ENCODE assay signal across 33 cellular contexts in the genomic region with DNA sequence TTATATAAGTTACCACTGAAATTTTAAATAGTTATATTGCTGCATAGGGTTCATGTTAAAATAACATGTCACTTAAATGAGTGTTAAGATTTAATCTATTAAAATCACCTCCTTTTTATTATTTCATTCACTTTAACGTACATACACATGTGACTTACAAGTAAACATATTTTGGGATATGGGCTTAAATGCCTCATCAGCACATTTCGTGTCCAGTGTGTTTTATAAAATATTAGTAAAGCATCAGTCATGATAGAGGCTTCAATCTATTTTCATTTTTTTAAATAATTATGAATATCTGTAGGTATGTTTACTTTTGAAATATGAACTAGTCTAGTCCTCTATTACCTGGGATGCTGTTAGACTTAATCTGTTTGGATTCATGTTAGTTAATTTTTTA.
"Had no signal": no experiment of that assay in that cellular context is flagged by ENCODE, and none has a peak within 500 bp of the region (broad histone marks: within the 10 kb centered on the region; RNA-seq: fewer than 3 reads in every experiment).

No MANE protein-coding gene starts in this region.

- ATAC-seq: activated CD4-positive, alpha-beta T cell treated with anti-CD3 and anti-CD28 coated beads for 36 hours; activated CD8-positive, alpha-beta memory T cell treated with anti-CD3 and anti-CD28 coated beads, Interleukin-2, amount 10 ng/mL, durations not matched to agents 7 days and 5 days; activated CD8-positive, alpha-beta T cell treated with anti-CD3 and anti-CD28 coated beads, Interleukin-2, amount 10 ng/mL, durations not matched to agents 7 days and 5 days; activated naive CD8-positive, alpha-beta T cell treated with anti-CD3 and anti-CD28 coated beads, Interleukin-2, amount 50 U/mL, for 24 hours; body of pancreas; effector memory CD8-positive, alpha-beta T cell; foreskin keratinocyte; gastrocnemius medialis had no signal

- H3K9me3 Mint-ChIP-seq: activated CD4-positive, alpha-beta memory T cell treated with anti-CD3 and anti-CD28 coated beads for 36 hours; activated CD4-positive, alpha-beta T cell treated with anti-CD3 and anti-CD28 coated beads, Interleukin-2, amount 10 ng/mL, durations not matched to agents 24 days and 14 days; activated naive CD4-positive, alpha-beta T cell treated with anti-CD3 and anti-CD28 coated beads for 36 hours; activated naive CD4-positive, alpha-beta T cell treated with anti-CD3 and anti-CD28 coated beads, Interleukin-2, amount 50 U/mL, for 24 hours; activated naive CD8-positive, alpha-beta T cell treated with anti-CD3 and anti-CD28 coated beads for 36 hours; activated naive CD8-positive, alpha-beta T cell treated with anti-CD3 and anti-CD28 coated beads, Interleukin-2, amount 50 U/mL, for 24 hours; activated T-helper 1 cell treated with anti-CD3 and anti-CD28 coated beads, Interleukin-12 subunit alpha, Interleukin-12 subunit beta, Interleukin-2, Interleukin-4 antibody, amounts not matched to agents 30 ng/mL and 10 ng/mL and 1 ng/mL, durations not matched to agents 14 hours and 24 hours and 36 hours; activated T-helper 2 cell treated with anti-CD3 and anti-CD28 coated beads, Interferon-gamma antibody, Interleukin-2, Interleukin-4, amounts not matched to agents 10 μg/mL and 5 μg/mL and 100 μg/mL, durations not matched to agents 14 hours and 24 hours and 36 hours; effector memory CD8-positive, alpha-beta T cell had no signal

- FAIRE-seq: colon had no signal

- H3K9me3 ChIP-seq: adrenal gland, body of pancreas, esophagus muscularis mucosa, gastrocnemius medialis had no signal

- H3K4me3 ChIP-seq: adrenal gland, body of pancreas, esophagus muscularis mucosa, gastrocnemius medialis had no signal

- H3K36me3 Mint-ChIP-seq: activated CD4-positive, alpha-beta memory T cell treated with anti-CD3 and anti-CD28 coated beads for 36 hours; activated CD8-positive, alpha-beta memory T cell treated with anti-CD3 and anti-CD28 coated beads, Interleukin-2, amount 10 ng/mL, durations not matched to agents 7 days and 5 days; activated naive CD4-positive, alpha-beta T cell treated with anti-CD3 and anti-CD28 coated beads, Interleukin-2, amount 50 U/mL, for 24 hours had no signal

- H3K4me1 Mint-ChIP-seq: activated CD4-positive, alpha-beta T cell treated with anti-CD3 and anti-CD28 coated beads for 36 hours; activated CD4-positive, alpha-beta T cell treated with anti-CD3 and anti-CD28 coated beads, Interleukin-2, amount 10 ng/mL, durations not matched to agents 24 days and 14 days; activated CD8-positive, alpha-beta memory T cell treated with anti-CD3 and anti-CD28 coated beads, Interleukin-2, amount 10 ng/mL, durations not matched to agents 7 days and 5 days; activated naive CD4-positive, alpha-beta T cell treated with anti-CD3 and anti-CD28 coated beads, Interleukin-2, amount 50 U/mL, for 24 hours; activated naive CD8-positive, alpha-beta T cell treated with anti-CD3 and anti-CD28 coated beads for 36 hours; activated naive CD8-positive, alpha-beta T cell treated with anti-CD3 and anti-CD28 coated beads, Interleukin-2, amount 50 U/mL, for 24 hours had no signal

- H3K27me3 ChIP-seq: adrenal gland, body of pancreas, esophagus muscularis mucosa, foreskin keratinocyte, gastrocnemius medialis had no signal

- DNase-seq: activated CD4-positive, alpha-beta memory T cell treated with anti-CD3 and anti-CD28 coated beads for 36 hours; activated CD4-positive, alpha-beta T cell treated with anti-CD3 and anti-CD28 coated beads for 36 hours; activated CD4-positive, alpha-beta T cell treated with anti-CD3 and anti-CD28 coated beads, Interleukin-2, amount 10 ng/mL, durations not matched to agents 24 days and 14 days; activated CD4-positive, CD25-positive, alpha-beta regulatory T cell; activated CD4-positive, CD25-positive, alpha-beta regulatory T cell treated with anti-CD3 and anti-CD28 coated beads, Interleukin-2, amount 50 U/mL, for 72 hours; activated CD8-positive, alpha-beta memory T cell treated with anti-CD3 and anti-CD28 coated beads, Interleukin-2, amount 10 ng/mL, durations not matched to agents 7 days and 5 days; activated CD8-positive, alpha-beta memory T cell treated with anti-CD3 and anti-CD28 coated beads, Interleukin-2, amount 50 U/mL, for 4 hours; activated CD8-positive, alpha-beta T cell treated with anti-CD3 and anti-CD28 coated beads, Interleukin-2, amount 10 ng/mL, durations not matched to agents 7 days and 5 days; activated effector memory CD4-positive, alpha-beta T cell treated with anti-CD3 and anti-CD28 coated beads, Interleukin-2, amount 50 U/mL, for 16 hours; activated naive CD4-positive, alpha-beta T cell treated with anti-CD3 and anti-CD28 coated beads for 36 hours; activated naive CD8-positive, alpha-beta T cell treated with anti-CD3 and anti-CD28 coated beads for 36 hours; activated naive CD8-positive, alpha-beta T cell treated with anti-CD3 and anti-CD28 coated beads, Interleukin-2, amount 50 U/mL, for 24 hours; activated T-cell treated with anti-CD3 and anti-CD28 coated beads, Interleukin-2, amount 50 U/mL, for 1 hour; activated T-cell treated with anti-CD3 and anti-CD28 coated beads, Interleukin-2, amount 50 U/mL, for 48 hours; adrenal gland; amygdala; aorta; body of pancreas; caudate nucleus; cortex of kidney; dermis blood vessel endothelial cell; effector CD4-positive, alpha-beta T cell; effector memory CD8-positive, alpha-beta T cell; erythroblast; foreskin keratinocyte; gastrocnemius medialis; glutamatergic neuron; T-helper 2 cell had no signal

- H3K27ac ChIP-seq: adrenal gland, body of pancreas, esophagus muscularis mucosa, foreskin keratinocyte, gastrocnemius medialis had no signal

- H3K27ac Mint-ChIP-seq: activated CD4-positive, alpha-beta memory T cell treated with anti-CD3 and anti-CD28 coated beads for 36 hours; activated CD4-positive, alpha-beta T cell treated with anti-CD3 and anti-CD28 coated beads for 36 hours; activated CD4-positive, alpha-beta T cell treated with anti-CD3 and anti-CD28 coated beads, Interleukin-2, amount 10 ng/mL, durations not matched to agents 24 days and 14 days; activated CD8-positive, alpha-beta memory T cell treated with anti-CD3 and anti-CD28 coated beads, Interleukin-2, amount 10 ng/mL, durations not matched to agents 7 days and 5 days; activated CD8-positive, alpha-beta T cell treated with anti-CD3 and anti-CD28 coated beads, Interleukin-2, amount 10 ng/mL, durations not matched to agents 7 days and 5 days; activated naive CD4-positive, alpha-beta T cell treated with anti-CD3 and anti-CD28 coated beads for 36 hours; activated naive CD4-positive, alpha-beta T cell treated with anti-CD3 and anti-CD28 coated beads, Interleukin-2, amount 50 U/mL, for 24 hours; activated naive CD8-positive, alpha-beta T cell treated with anti-CD3 and anti-CD28 coated beads for 36 hours; activated naive CD8-positive, alpha-beta T cell treated with anti-CD3 and anti-CD28 coated beads, Interleukin-2, amount 50 U/mL, for 24 hours; activated T-helper 1 cell treated with anti-CD3 and anti-CD28 coated beads, Interleukin-12 subunit alpha, Interleukin-12 subunit beta, Interleukin-2, Interleukin-4 antibody, amounts not matched to agents 30 ng/mL and 10 ng/mL and 1 ng/mL, durations not matched to agents 14 hours and 24 hours and 36 hours; activated T-helper 2 cell treated with anti-CD3 and anti-CD28 coated beads, Interferon-gamma antibody, Interleukin-2, Interleukin-4, amounts not matched to agents 10 μg/mL and 5 μg/mL and 100 μg/mL, durations not matched to agents 14 hours and 24 hours and 36 hours; effector memory CD8-positive, alpha-beta T cell had no signal

- H3K36me3 ChIP-seq: adrenal gland, esophagus muscularis mucosa, gastrocnemius medialis had no signal

- H3K27me3 Mint-ChIP-seq: activated naive CD8-positive, alpha-beta T cell treated with anti-CD3 and anti-CD28 coated beads for 36 hours; activated naive CD8-positive, alpha-beta T cell treated with anti-CD3 and anti-CD28 coated beads, Interleukin-2, amount 50 U/mL, for 24 hours; effector memory CD8-positive, alpha-beta T cell had no signal

- H3K4me3 Mint-ChIP-seq: activated CD4-positive, alpha-beta memory T cell treated with anti-CD3 and anti-CD28 coated beads for 36 hours; activated CD4-positive, alpha-beta T cell treated with anti-CD3 and anti-CD28 coated beads for 36 hours; activated CD4-positive, alpha-beta T cell treated with anti-CD3 and anti-CD28 coated beads, Interleukin-2, amount 10 ng/mL, durations not matched to agents 24 days and 14 days; activated CD8-positive, alpha-beta memory T cell treated with anti-CD3 and anti-CD28 coated beads, Interleukin-2, amount 10 ng/mL, durations not matched to agents 7 days and 5 days; activated CD8-positive, alpha-beta T cell treated with anti-CD3 and anti-CD28 coated beads, Interleukin-2, amount 10 ng/mL, durations not matched to agents 7 days and 5 days; activated naive CD4-positive, alpha-beta T cell treated with anti-CD3 and anti-CD28 coated beads for 36 hours; activated naive CD4-positive, alpha-beta T cell treated with anti-CD3 and anti-CD28 coated beads, Interleukin-2, amount 50 U/mL, for 24 hours; activated naive CD8-positive, alpha-beta T cell treated with anti-CD3 and anti-CD28 coated beads for 36 hours; activated naive CD8-positive, alpha-beta T cell treated with anti-CD3 and anti-CD28 coated beads, Interleukin-2, amount 50 U/mL, for 24 hours; activated T-helper 1 cell treated with anti-CD3 and anti-CD28 coated beads, Interleukin-12 subunit alpha, Interleukin-12 subunit beta, Interleukin-2, Interleukin-4 antibody, amounts not matched to agents 30 ng/mL and 10 ng/mL and 1 ng/mL, durations not matched to agents 14 hours and 24 hours and 36 hours; effector memory CD8-positive, alpha-beta T cell had no signal
